ENCODE assay signal across 8 cellular contexts in the genomic region with DNA sequence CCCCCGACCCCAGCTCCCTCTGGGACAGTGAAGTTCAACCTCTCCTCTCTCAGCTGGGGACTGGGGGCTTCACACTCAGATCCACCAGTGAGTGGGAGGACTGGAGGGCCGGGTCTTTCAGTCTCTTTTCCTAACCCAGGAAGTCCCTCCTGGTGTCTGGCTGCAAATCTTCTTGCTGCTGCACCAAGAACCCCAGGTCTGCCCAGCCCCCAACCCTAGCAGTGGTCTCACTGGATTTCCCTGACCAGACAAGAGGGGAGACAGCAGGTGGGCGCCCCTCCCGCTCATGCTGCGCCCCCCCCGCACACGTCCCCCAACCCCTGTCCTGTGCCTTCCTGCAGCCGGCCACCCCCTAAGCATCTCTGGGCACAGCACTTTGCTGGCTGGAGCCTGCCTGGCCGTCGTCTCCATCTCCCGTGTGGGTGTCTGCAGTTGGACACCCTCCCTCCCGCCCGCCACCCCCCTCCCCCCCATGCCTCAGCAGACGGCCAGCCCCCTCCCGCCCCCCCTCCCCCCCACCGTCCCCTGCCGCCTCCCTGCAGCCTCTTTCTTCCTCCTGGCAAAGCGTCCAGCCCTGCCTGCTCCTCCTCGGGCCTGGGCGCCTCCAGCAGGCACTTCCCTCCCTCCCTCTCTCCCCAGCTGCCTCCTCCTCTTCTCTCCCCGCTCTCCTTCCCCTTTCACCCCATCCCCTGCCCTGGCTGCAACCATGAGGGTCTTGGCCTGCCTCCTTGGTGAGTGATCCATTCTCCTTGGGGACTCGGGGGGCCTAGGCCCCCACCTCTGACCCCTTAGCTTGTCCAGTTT. TPM values are rescaled to one million over a fixed set of nuclear protein-coding genes. Genes with fewer than 3 reads are reported as not detected.
DNase-seq lines count a peak whose midpoint lies in the region; ATAC-seq and TF ChIP-seq lines count a peak whose summit lies in the region.

Gene SSC5D (plus strand): TSS at position 553 of the 804 bp plus-strand sequence. CDS start 154 bp downstream, at position 707.

- peak within 1 kb of the TSS; percentile 76 for H3K27ac ChIP-seq in colonic mucosa
- H3K27ac ChIP-seq in mucosa of rectum (ENCODE audit: low read depth in 2 of 2, low read length in 2 of 2) = peak within 1 kb of the TSS; percentile 64 to 75

- no peaks in the 10 kb centered on the region for H3K36me3 ChIP-seq in colonic mucosa
- H3K36me3 ChIP-seq in mucosa of rectum (ENCODE audit: control insufficient read depth in 2 of 2, insufficient read depth in 2 of 2, low read length in 2 of 2) = no peaks in the 10 kb centered on the region

- no peak for ATAC-seq in GM21529 (IDR thresholded peaks at IDR 0.05; ENCODE audit: unreplicated experiment)

- H3K4me3 ChIP-seq in AG10803 (ENCODE audit: low read length) (peak within 1 kb of the TSS; percentile 58), colonic mucosa (no peak within 1 kb of the TSS), mucosa of rectum (ENCODE audit: low read length in 2 of 2) (no peak within 1 kb of the TSS)

- no peaks in the 10 kb centered on the region for H3K27me3 ChIP-seq in colonic mucosa
- peaks cover 3 to 5% of the 10 kb centered on the region in 2 donors for H3K27me3 ChIP-seq in mucosa of rectum (ENCODE audit: control insufficient read depth in 2 of 2, insufficient read depth in 2 of 2, low read length in 2 of 2)

- DNase-seq in AG10803 (ENCODE audit: low read depth) (peak; percentile 51), M059J (ENCODE audit: low read depth) (peak; percentile 75), colonic mucosa (no peak), NCI-H345 (lab: John Stamatoyannopoulos, UW) (no peak), NCI-H2029 treated with DMSO at 0.1 percent for 48 hours (lab: John Stamatoyannopoulos, UW) (no peak), T-helper 2 cell (no peak)

- peaks cover 10% of the 10 kb centered on the region for H3K4me1 ChIP-seq in colonic mucosa
- peaks cover 9 to 20% of the 10 kb centered on the region in 2 donors for H3K4me1 ChIP-seq in mucosa of rectum (ENCODE audit: control insufficient read depth in 2 of 2, insufficient read depth in 2 of 2, low read length in 2 of 2)

- intact Hi-C loops in colonic mucosa (cut with DNase I) = no loop called here

- no peaks in the 10 kb centered on the region for H3K9me3 ChIP-seq in colonic mucosa
- no peaks in the 10 kb centered on the region for H3K9me3 ChIP-seq in mucosa of rectum (ENCODE audit: control insufficient read depth in 2 of 2, low read length in 2 of 2)

- peak within 1 kb of the TSS; percentile 46 to 63 for H3K9ac ChIP-seq in colonic mucosa (ENCODE audit: low read depth in 2 of 2, low read length in 2 of 2)
- H3K9ac ChIP-seq in mucosa of rectum (ENCODE audit: low read depth in 1 of 2, low read length in 2 of 2) = peak within 1 kb of the TSS; percentile 14 to 48

- no peak for TF ChIP-seq CTCF in AG10803 (conservative IDR thresholded peaks at IDR 0.05; ENCODE audit: low read length)
- no peak for TF ChIP-seq CTCF in colonic mucosa (IDR thresholded peaks at IDR 0.05)

RNA-seq across cellular contexts. Expression of gene SSC5D, which starts in this region (rescaled TPM):
- total RNA-seq in M059J (2014; rRNA removed; shearing (Covaris generic)) = 1.8 and 7.2 TPM in 2 replicates
- total RNA-seq in colonic mucosa = 1 to 10 TPM; 2.2 to 7.4 TPM

Comparison
In these comparisons a context has a peak if more than half of its experiments do, and no peak if none do; other contexts are left out.
1. DNase-seq: peak in AG10803 (single experiment) and M059J (single experiment); none in colonic mucosa (single experiment), NCI-H345 (single experiment), NCI-H2029 treated with DMSO at 0.1 percent for 48 hours (single experiment) and T-helper 2 cell (0 of 5).